Comparison of ENCODE assay signal across 21 cellular contexts in the genomic region with DNA sequence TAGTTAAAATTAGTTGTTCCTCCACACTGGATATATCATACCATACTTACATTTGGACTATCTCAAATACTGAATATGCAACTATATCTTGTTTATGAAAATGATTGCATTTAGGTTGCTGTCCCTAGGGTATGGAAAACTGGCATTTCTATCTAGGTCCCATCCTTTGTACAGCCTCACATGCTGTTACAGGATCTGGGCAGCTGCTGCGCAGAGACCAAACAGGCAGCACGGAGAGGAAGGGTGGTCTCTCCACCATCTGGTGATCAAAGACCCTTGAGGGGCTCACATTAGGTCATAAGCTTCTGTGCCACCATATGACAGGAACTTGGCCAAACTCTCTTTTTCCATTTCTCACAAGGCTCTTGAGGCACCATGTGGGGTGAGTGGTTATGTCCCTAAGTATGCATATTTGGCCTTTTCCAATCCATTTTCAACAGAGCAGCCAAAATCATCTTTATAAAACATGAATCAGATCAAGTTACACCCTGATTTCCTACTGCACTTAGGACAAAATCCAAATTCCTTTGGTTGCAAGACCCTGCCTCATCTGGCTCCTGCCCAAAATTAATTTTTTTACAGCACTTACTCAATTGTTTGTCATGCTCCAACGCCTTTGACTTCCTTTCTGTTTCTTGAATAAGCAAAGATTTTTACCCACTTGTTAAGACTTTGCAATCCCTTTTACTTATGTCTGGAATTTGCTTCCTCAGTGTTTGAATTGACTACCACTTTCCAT.
DNase-seq lines count a peak whose midpoint lies in the region; ATAC-seq, FAIRE-seq and TF ChIP-seq lines count a peak whose summit lies in the region.
"Had no signal": no experiment of that assay in that cellular context is flagged by ENCODE, and none has a peak within 500 bp of the region (broad histone marks: within the 10 kb centered on the region; RNA-seq: fewer than 3 reads in every experiment).

No MANE protein-coding gene starts in this region.

- H3K27me3 ChIP-seq in endothelial cell of umbilical vein (ENCODE audit: control insufficient read depth in 2 of 2, insufficient read depth in 2 of 2, low read length in 2 of 2), result no peaks in the 10 kb centered on the region
- no peaks in the 10 kb centered on the region for H3K27me3 ChIP-seq in mesenchymal stem cell (ENCODE audit: control insufficient read depth in 1 of 2, insufficient read depth in 1 of 2, low read length in 2 of 2)
- H3K27me3 ChIP-seq in HAP-1 (ENCODE audit: low read depth), result no peaks in the 10 kb centered on the region
- H3K27me3 ChIP-seq: Peyer's patch, testis had no signal

- H3K4me2 ChIP-seq in endothelial cell of umbilical vein (ENCODE audit: insufficient read depth, low read length) (peak overlapping the region; percentile 67), mesenchymal stem cell (ENCODE audit: low read length, poor library complexity, severe bottlenecking) (no peak overlapping the region)

- no peak overlapping the region for H3K4me3 ChIP-seq in AG09309 (ENCODE audit: control insufficient read depth, low read depth, low read length)
- H3K4me3 ChIP-seq in endothelial cell of umbilical vein (replicated peaks in 1 of 3; ENCODE audit: insufficient read depth in 1 of 3, low read depth in 1 of 3, low read length in 3 of 3), result no peak overlapping the region
- no peak overlapping the region for H3K4me3 ChIP-seq in mesenchymal stem cell (ENCODE audit: insufficient read depth in 1 of 2, low read depth in 1 of 2, low read length in 2 of 2)
- no peak overlapping the region for H3K4me3 ChIP-seq in HAP-1
- H3K4me3 ChIP-seq: coronary artery, K562, mucosa of descending colon, Peyer's patch, testis had no signal

- CTCF ChIA-PET in endothelial cell of umbilical vein (lab: Charles Lee), result no interaction called here

- H3K79me2 ChIP-seq in endothelial cell of umbilical vein (ENCODE audit: control insufficient read depth, insufficient read depth, low read length), result no peaks in the 10 kb centered on the region
- H3K79me2 ChIP-seq: parathyroid adenoma had no signal

- H2BK15ac ChIP-seq in mesenchymal stem cell (ENCODE audit: low read depth, poor library complexity, severe bottlenecking), result no peak overlapping the region

- no peak overlapping the region for H3K4ac ChIP-seq in mesenchymal stem cell (ENCODE audit: low read depth in 1 of 2, low read length in 2 of 2)

- H3K4me1 ChIP-seq in endothelial cell of umbilical vein (ENCODE audit: control insufficient read depth, extremely low read depth, insufficient read depth, low read length) (peaks cover 19% of the 10 kb centered on the region), mesenchymal stem cell (ENCODE audit: control insufficient read depth, insufficient read depth, low read depth, low read length) (peaks cover 3% of the 10 kb centered on the region), HAP-1 (no peaks in the 10 kb centered on the region)
- H3K4me1 ChIP-seq: parathyroid adenoma, testis had no signal

- H3K9me3 ChIP-seq in endothelial cell of umbilical vein (replicated peaks; ENCODE audit: control insufficient read depth, insufficient read depth, low read length), result no peaks in the 10 kb centered on the region
- no peaks in the 10 kb centered on the region for H3K9me3 ChIP-seq in mesenchymal stem cell (ENCODE audit: control insufficient read depth, low read length)
- no peaks in the 10 kb centered on the region for H3K9me3 ChIP-seq in HAP-1
- H3K9me3 ChIP-seq: mucosa of descending colon, Peyer's patch, testis had no signal

- no peaks in the 10 kb centered on the region for H3K79me1 ChIP-seq in mesenchymal stem cell (replicated peaks; ENCODE audit: low read length, poor library complexity, severe bottlenecking)

- H2AFZ ChIP-seq in endothelial cell of umbilical vein (ENCODE audit: low read depth, low read length), result peak overlapping the region; percentile 58
- H2AFZ ChIP-seq in mesenchymal stem cell (ENCODE audit: low read depth, low read length), result no peak overlapping the region
- H2AFZ ChIP-seq: parathyroid adenoma had no signal

- in situ Hi-C loops in HAP-1 (cut with MboI; ENCODE audit: low sequenced_read_pairs), result no loop called here

- no peak overlapping the region for H3K27ac Mint-ChIP-seq in activated naive CD4-positive, alpha-beta T cell treated with anti-CD3 and anti-CD28 coated beads, Interleukin-2, amount 50 U/mL, for 72 hours
- H3K27ac Mint-ChIP-seq: activated naive CD8-positive, alpha-beta T cell treated with anti-CD3 and anti-CD28 coated beads, Interleukin-2, amount 10 ng/mL, durations not matched to agents 7 days and 5 days; T-cell had no signal

- no peak for TF ChIP-seq POLR2A in endothelial cell of umbilical vein (IDR thresholded peaks at IDR 0.05; ENCODE audit: low read depth, low read length)

- no peak overlapping the region for H3K14ac ChIP-seq in mesenchymal stem cell (ENCODE audit: low read length in 2 of 2)

- H2BK5ac ChIP-seq in mesenchymal stem cell (ENCODE audit: low read depth, low read length, poor library complexity, severe bottlenecking), result no peak overlapping the region

- H2BK120ac ChIP-seq in mesenchymal stem cell (ENCODE audit: low read depth, low read length), result no peak overlapping the region

- peak overlapping the region; percentile 0 for H2AK5ac ChIP-seq in mesenchymal stem cell (ENCODE audit: low read length, severe bottlenecking)

- POLR2A ChIA-PET in endothelial cell of umbilical vein (lab: Charles Lee), result no interaction called here

- no peak for TF ChIP-seq CTCF in AG09309 (IDR thresholded peaks at IDR 0.05; ENCODE audit: control insufficient read depth, insufficient read depth, low read depth, low read length, missing control alignments)
- TF ChIP-seq CTCF in endothelial cell of umbilical vein (IDR thresholded peaks at IDR 0.05; ENCODE audit: extremely low read depth in 1 of 2, insufficient read depth in 1 of 2, low read depth in 1 of 2, low read length in 2 of 2), result no peak

- peak; percentile 8 for FAIRE-seq in endothelial cell of umbilical vein (lab: Jason Lieb, UNC)
- FAIRE-seq: K562 had no signal

- no peak overlapping the region for H4K8ac ChIP-seq in mesenchymal stem cell (ENCODE audit: low read length)

- dilution Hi-C loops in endothelial cell of umbilical vein (cut with MboI; ENCODE audit: extremely low pct_ligation_motif_present, low sequenced_read_pairs), result no loop called here

- no peak overlapping the region for H4K91ac ChIP-seq in mesenchymal stem cell (ENCODE audit: low read length)

- peaks cover 0 to 5% of the 10 kb centered on the region in 2 donors for H3K36me3 Mint-ChIP-seq in activated naive CD4-positive, alpha-beta T cell treated with anti-CD3 and anti-CD28 coated beads, Interleukin-2, amount 50 U/mL, for 72 hours
- H3K36me3 Mint-ChIP-seq: activated naive CD8-positive, alpha-beta T cell treated with anti-CD3 and anti-CD28 coated beads, Interleukin-2, amount 10 ng/mL, durations not matched to agents 7 days and 5 days; T-cell had no signal

- no peak overlapping the region for H3K23ac ChIP-seq in mesenchymal stem cell (ENCODE audit: low read length in 2 of 2)

- H3K9ac ChIP-seq in endothelial cell of umbilical vein (replicated peaks; ENCODE audit: extremely low read depth, insufficient read depth, low read length) (no peak overlapping the region), mesenchymal stem cell (ENCODE audit: low read length) (peak overlapping the region; percentile 24)
- H3K9ac ChIP-seq: parathyroid adenoma had no signal

- no peak overlapping the region for H3K18ac ChIP-seq in mesenchymal stem cell (ENCODE audit: low read depth in 1 of 2, low read length in 2 of 2)

- intact Hi-C loops in endothelial cell of umbilical vein (cut with micrococcal nuclease), result loop anchor here (2.0 kb wide), 1 partner anchor 31 kb away; no protein-coding TSS in a partner anchor

- no peak overlapping the region for H2BK12ac ChIP-seq in mesenchymal stem cell (ENCODE audit: low read length in 2 of 2)

- H3K27ac ChIP-seq in endothelial cell of umbilical vein (ENCODE audit: insufficient read depth, low read depth, low read length) (peak overlapping the region; percentile 12), mesenchymal stem cell (ENCODE audit: low read length, poor library complexity, severe bottlenecking) (peak overlapping the region; percentile 18)
- H3K27ac ChIP-seq: coronary artery, parathyroid adenoma, Peyer's patch, testis had no signal

- peaks cover 0 to 8% of the 10 kb centered on the region in 2 donors for H3K9me3 Mint-ChIP-seq in activated naive CD4-positive, alpha-beta T cell treated with anti-CD3 and anti-CD28 coated beads, Interleukin-2, amount 50 U/mL, for 72 hours
- H3K9me3 Mint-ChIP-seq: activated naive CD8-positive, alpha-beta T cell treated with anti-CD3 and anti-CD28 coated beads, Interleukin-2, amount 10 ng/mL, durations not matched to agents 7 days and 5 days had no signal

- ATAC-seq in GM19452 (IDR thresholded peaks at IDR 0.05; ENCODE audit: unreplicated experiment), result no peak
- no peak for ATAC-seq in activated naive CD4-positive, alpha-beta T cell treated with anti-CD3 and anti-CD28 coated beads, Interleukin-2, amount 50 U/mL, for 72 hours
- ATAC-seq: activated CD4-positive, CD25-positive, alpha-beta regulatory T cell treated with anti-CD3 and anti-CD28 coated beads, Interleukin-2, amount 50 U/mL, for 24 hours; K562; mucosa of descending colon; T-cell had no signal

- no TSS peak for BruUV-seq in endothelial cell of umbilical vein (replicated peaks; lab: Mats Ljungman, UMichigan)

- H3K36me3 ChIP-seq in endothelial cell of umbilical vein (ENCODE audit: control insufficient read depth in 2 of 2, extremely low read depth in 1 of 2, insufficient read depth in 2 of 2, low read length in 2 of 2) (no peaks in the 10 kb centered on the region), mesenchymal stem cell (ENCODE audit: control insufficient read depth in 1 of 2, insufficient read depth in 2 of 2, low read depth in 1 of 2, low read length in 2 of 2) (no peaks in the 10 kb centered on the region), HAP-1 (replicated peaks) (no peaks in the 10 kb centered on the region)
- H3K36me3 ChIP-seq: Peyer's patch had no signal

- no peaks in the 10 kb centered on the region for H3K9me1 ChIP-seq in endothelial cell of umbilical vein (replicated peaks; ENCODE audit: control insufficient read depth, extremely low read depth, insufficient read depth, low read length)

- DNase-seq in AG09309 (ENCODE audit: low read depth) (peak; percentile 14), LHCN-M2 (ENCODE audit: low read depth) (peak; percentile 71), endothelial cell of umbilical vein (ENCODE audit: low read depth, low spot score) (peak; percentile 88), mesenchymal stem cell (peak; percentile 2), HAP-1 (ENCODE audit: low spot score in 2 of 2) (no peak), RPMI8226 (no peak)
- no peak for DNase-seq in activated naive CD4-positive, alpha-beta T cell treated with anti-CD3 and anti-CD28 coated beads, Interleukin-2, amount 50 U/mL, for 72 hours (ENCODE audit: low spot score in 2 of 2)
- DNase-seq: activated naive CD8-positive, alpha-beta T cell treated with anti-CD3 and anti-CD28 coated beads, Interleukin-2, amount 10 ng/mL, durations not matched to agents 7 days and 5 days; DMS53; mucosa of descending colon; NCI-H1436 treated with DMSO at 0.1 percent for 48 hours; NCI-H526; Peyer's patch; stimulated activated CD4-positive, alpha-beta T cell treated with anti-CD3 and anti-CD28 coated beads, Interleukin-15, amount 100 ng/mL, for 24 hours; T-cell; testis had no signal

- no peaks in the 10 kb centered on the region for H4K20me1 ChIP-seq in endothelial cell of umbilical vein (replicated peaks; ENCODE audit: control insufficient read depth, extremely low read depth, insufficient read depth, low read length)

- WGBS in mesenchymal stem cell, result 82% methylated on average over 3 of the region's 3 CpGs

Comparison
In these comparisons a context has a peak if more than half of its experiments do, and no peak if none do; other contexts are left out.
1. DNase-seq: peak in AG09309 (single experiment), LHCN-M2 (single experiment), endothelial cell of umbilical vein (single experiment) and mesenchymal stem cell (single experiment); none in HAP-1 (0 of 2), RPMI8226 (single experiment) and activated naive CD4-positive, alpha-beta T cell treated with anti-CD3 and anti-CD28 coated beads, Interleukin-2, amount 50 U/mL, for 72 hours (0 of 2).